10 cellular contexts compared by ENCODE assay signal in genomic region chr1:108016451-108016920, GRCh38. TPM values are rescaled to one million over a fixed set of nuclear protein-coding genes. Genes with fewer than 3 reads are reported as not detected.
DNase-seq lines count a peak whose midpoint lies in the region; ATAC-seq, FAIRE-seq and TF ChIP-seq lines count a peak whose summit lies in the region.
"Had no signal": no experiment of that assay in that cellular context is flagged by ENCODE, and none has a peak within 500 bp of the region (broad histone marks: within the 10 kb centered on the region; RNA-seq: fewer than 3 reads in every experiment).

No MANE protein-coding gene starts in this region.

- DNase-seq in MCF 10A (ENCODE audit: unreplicated experiment) = peak; percentile 62
- no peak for DNase-seq in breast epithelium (ENCODE audit: low spot score in 2 of 2)
- peak; percentile 98 for DNase-seq in RCC 7860 (ENCODE audit: low spot score)
- peak; percentile 61 for DNase-seq in fibroblast of villous mesenchyme (ENCODE audit: low read depth)
- no peak for DNase-seq in stimulated activated effector memory CD8-positive, alpha-beta T cell treated with anti-CD3 and anti-CD28 coated beads, Interleukin-12 subunit alpha, Interleukin-12 subunit beta, amount 100 ng/mL, for 72 hours (ENCODE audit: low spot score in 2 of 2)
- DNase-seq in activated CD8-positive, alpha-beta memory T cell treated with anti-CD3 and anti-CD28 coated beads for 24 hours = no peak
- DNase-seq in head of caudate nucleus = no peak
- DNase-seq: foreskin melanocyte, NCI-H1694 had no signal

- TF ChIP-seq CTCF in MCF 10A (IDR thresholded peaks at IDR 0.05; ENCODE audit: unreplicated experiment) = no peak
- no peak for TF ChIP-seq CTCF in breast epithelium (IDR thresholded peaks at IDR 0.05)
- TF ChIP-seq CTCF in fibroblast of villous mesenchyme (IDR thresholded peaks at IDR 0.05; ENCODE audit: insufficient read depth, low read depth, low read length) = no peak

- no peaks in the 10 kb centered on the region for H3K4me1 ChIP-seq in breast epithelium

- FAIRE-seq in RCC 7860 (lab: Jason Lieb, UNC) = peak; percentile 99

- H3K9me3 ChIP-seq in breast epithelium = no peaks in the 10 kb centered on the region

- no TSS peak for BruUV-seq in MCF 10A (replicated peaks; lab: Mats Ljungman, UMichigan)

- no peak overlapping the region for H3K27ac Mint-ChIP-seq in MCF 10A (ENCODE audit: low read depth, unreplicated experiment)
- H3K27ac Mint-ChIP-seq in stimulated activated effector memory CD8-positive, alpha-beta T cell treated with anti-CD3 and anti-CD28 coated beads, Interleukin-12 subunit alpha, Interleukin-12 subunit beta, amount 100 ng/mL, for 72 hours = no peak overlapping the region

- TF ChIP-seq POLR2A in breast epithelium (IDR thresholded peaks at IDR 0.05) = no peak

- POLR2A ChIA-PET in MCF 10A (lab: Yijun Ruan, JAX) = interaction anchor here (0.6 to 1.2 kb wide), 3 partner anchors 22 to 747 kb away, joined by 3 to 5 read pairs (median 3); no protein-coding TSS in a partner anchor

- no peaks in the 10 kb centered on the region for H3K9me3 Mint-ChIP-seq in MCF 10A (ENCODE audit: unreplicated experiment)
- no peaks in the 10 kb centered on the region for H3K9me3 Mint-ChIP-seq in stimulated activated effector memory CD8-positive, alpha-beta T cell treated with anti-CD3 and anti-CD28 coated beads, Interleukin-12 subunit alpha, Interleukin-12 subunit beta, amount 100 ng/mL, for 72 hours

- H3K36me3 ChIP-seq in breast epithelium = no peaks in the 10 kb centered on the region

- no peaks in the 10 kb centered on the region for H3K36me3 Mint-ChIP-seq in MCF 10A (ENCODE audit: insufficient read depth, unreplicated experiment)
- no peaks in the 10 kb centered on the region for H3K36me3 Mint-ChIP-seq in stimulated activated effector memory CD8-positive, alpha-beta T cell treated with anti-CD3 and anti-CD28 coated beads, Interleukin-12 subunit alpha, Interleukin-12 subunit beta, amount 100 ng/mL, for 72 hours

- H3K4me3 ChIP-seq in breast epithelium = no peak overlapping the region
- no peak overlapping the region for H3K4me3 ChIP-seq in fibroblast of villous mesenchyme (ENCODE audit: low read depth, low read length)

- CTCF ChIA-PET in MCF 10A (lab: Yijun Ruan, JAX) = interaction anchor here (0.6 kb wide), 1 partner anchor 116 kb away, joined by 5 read pairs; no protein-coding TSS in a partner anchor

- no peak overlapping the region for H3K27ac ChIP-seq in breast epithelium

- ATAC-seq in stimulated activated effector memory CD8-positive, alpha-beta T cell treated with anti-CD3 and anti-CD28 coated beads, Interleukin-12 subunit alpha, Interleukin-12 subunit beta, amount 100 ng/mL, for 72 hours = peak; percentile 94
- ATAC-seq in GM21360 (IDR thresholded peaks at IDR 0.05; ENCODE audit: unreplicated experiment) = no peak

- H3K27me3 Mint-ChIP-seq in MCF 10A (ENCODE audit: insufficient read depth, unreplicated experiment) = no peaks in the 10 kb centered on the region

- intact Hi-C loops in MCF 10A (cut with micrococcal nuclease) (no loop called here), breast epithelium (cut with DNase I; ENCODE audit: low total_unique reads) (no loop called here), head of caudate nucleus (cut with DNase I) (no loop called here)

- no peaks in the 10 kb centered on the region for H3K27me3 ChIP-seq in breast epithelium

- H3K4me3 Mint-ChIP-seq in MCF 10A (ENCODE audit: unreplicated experiment) = no peak overlapping the region
- H3K4me3 Mint-ChIP-seq in stimulated activated effector memory CD8-positive, alpha-beta T cell treated with anti-CD3 and anti-CD28 coated beads, Interleukin-12 subunit alpha, Interleukin-12 subunit beta, amount 100 ng/mL, for 72 hours = no peak overlapping the region

- H3K4me1 Mint-ChIP-seq in MCF 10A (ENCODE audit: insufficient read depth, unreplicated experiment) = peaks cover 10% of the 10 kb centered on the region
- peaks cover 14% of the 10 kb centered on the region for H3K4me1 Mint-ChIP-seq in stimulated activated effector memory CD8-positive, alpha-beta T cell treated with anti-CD3 and anti-CD28 coated beads, Interleukin-12 subunit alpha, Interleukin-12 subunit beta, amount 100 ng/mL, for 72 hours

RNA-seq across cellular contexts. Expression of gene VAV3, which starts 51.5 kb away (rescaled TPM):
- total RNA-seq in MCF 10A (2022) = 2.0 and 3.0 TPM in 2 replicates
- 100 to 1,000 TPM in 2 of 3 donors, 1 to 10 TPM in 1; 8.0 to 153 (median 113) TPM for total RNA-seq in breast epithelium
- total RNA-seq in fibroblast of villous mesenchyme = 0.32 and 0.43 TPM in 2 replicates

Comparison
In these comparisons a context has a peak if more than half of its experiments do, and no peak if none do; other contexts are left out.
1. DNase-seq: peak in MCF 10A (single experiment), RCC 7860 (single experiment) and fibroblast of villous mesenchyme (single experiment); none in breast epithelium (0 of 2), stimulated activated effector memory CD8-positive, alpha-beta T cell treated with anti-CD3 and anti-CD28 coated beads, Interleukin-12 subunit alpha, Interleukin-12 subunit beta, amount 100 ng/mL, for 72 hours (0 of 2), activated CD8-positive, alpha-beta memory T cell treated with anti-CD3 and anti-CD28 coated beads for 24 hours (single experiment) and head of caudate nucleus (0 of 42).